In genomic region chr19:17234911-17235617, GRCh38 we compare ENCODE assay signal across 8 cellular contexts. TPM values are rescaled to one million over a fixed set of nuclear protein-coding genes. Genes with fewer than 3 reads are reported as not detected.
DNase-seq lines count a peak whose midpoint lies in the region; ATAC-seq, FAIRE-seq and TF ChIP-seq lines count a peak whose summit lies in the region.

No MANE protein-coding gene starts in this region.

- peaks cover 0 to 7% (median 1%) of the 10 kb centered on the region in 3 donors for H3K27me3 Mint-ChIP-seq in immature natural killer cell (ENCODE audit: low read depth in 3 of 3)

- TF ChIP-seq CTCF in AG04450 (IDR thresholded peaks at IDR 0.05; ENCODE audit: low read depth, low read length) (no peak), GM12878 (IDR thresholded peaks at IDR 0.05 in 2 of 3, conservative IDR thresholded peaks at IDR 0.05 in 1 of 3; ENCODE audit: control insufficient read depth in 2 of 3, extremely low read depth in 1 of 3, insufficient read depth in 1 of 3, low read depth in 3 of 3, low read length in 3 of 3) (no peak)

- H3K36me3 ChIP-seq in HUES6 (ENCODE audit: control insufficient read depth, insufficient read depth, low read length) (peaks cover 57% of the 10 kb centered on the region), GM12878 (ENCODE audit: control insufficient read depth in 2 of 2, insufficient read depth in 2 of 2, low read length in 1 of 2) (no peaks in the 10 kb centered on the region; a peak in 1 of 4 replicates)

- SMC1A ChIA-PET in GM12878 (lab: Charles Lee; ENCODE audit: uncharacterized antibody, unreplicated experiment): interaction anchor here (0.7 to 1.8 kb wide), 9 partner anchors 8 to 167 kb away, joined by 3 to 8 read pairs (median 3); partner anchors contain the start of genes BABAM1, OCEL1 and USE1

- peaks cover 10% of the 10 kb centered on the region for H3K79me2 ChIP-seq in GM12878 (ENCODE audit: control insufficient read depth, insufficient read depth, low read length)

- peak overlapping the region; percentile 98 for H3K4me2 ChIP-seq in GM12878 (ENCODE audit: control insufficient read depth, insufficient read depth)

- DNase-seq in AG04450 (ENCODE audit: low read depth, low spot score) (no peak), T-helper 1 cell (peak in 3 of 5 donors; percentile 40 to 67 (median 50)), GM12878 (ENCODE audit: low read depth, low spot score) (no peak), immature natural killer cell (peak; percentile 32 to 39 (median 35))
- peak; percentile 76 to 77 for DNase-seq in stimulated activated CD4-positive, alpha-beta T cell treated with anti-CD3 and anti-CD28 coated beads, Interleukin-2, amount 100 ng/mL, for 24 hours

- peak overlapping the region; percentile 57 to 76 (median 68) for H3K4me3 Mint-ChIP-seq in immature natural killer cell

- peaks cover 7 to 10% of the 10 kb centered on the region in 2 donors for H3K4me1 Mint-ChIP-seq in immature natural killer cell

- no peak; the same call in 1 of the 2 replicates for TF ChIP-seq POLR2A in GM12878 (IDR thresholded peaks at IDR 0.05; ENCODE audit: low read depth, low read length)

- H3K4me1 ChIP-seq in HUES6 (ENCODE audit: control insufficient read depth, insufficient read depth, low read length) (peaks cover 17% of the 10 kb centered on the region), GM12878 (ENCODE audit: control insufficient read depth, insufficient read depth, low read length) (0 out of 2 replicates have a peak, but pooled peaks cover 4% of the 10 kb centered on the region)

- peak overlapping the region; percentile 52 for H3K27ac ChIP-seq in AG04450 (ENCODE audit: low read depth, low read length)
- H3K27ac ChIP-seq in HUES6 (ENCODE audit: low read depth, low read length): peak overlapping the region; percentile 91; the same call in 1 of the 2 replicates
- peak overlapping the region; percentile 45 for H3K27ac ChIP-seq in GM12878 (ENCODE audit: control insufficient read depth, insufficient read depth)

- H3K9ac ChIP-seq in HUES6 (ENCODE audit: low read length) (peak overlapping the region; percentile 72), GM12878 (ENCODE audit: control insufficient read depth, insufficient read depth, low read length) (peak overlapping the region; percentile 77)

- WGBS in GM12878 (ENCODE audit: insufficient coverage, insufficient replicate concordance, low lambda C conversion rate, missing lambda C conversion rate): 2% methylated on average over 33 of the region's 36 CpGs

- H3K27ac Mint-ChIP-seq in immature natural killer cell: no peak overlapping the region

- in situ Hi-C loops in GM12878 (cut with MboI): no loop called here

- CTCF ChIA-PET in AG04450 (lab: Charles Lee): interaction anchor here (0.6 kb wide), 2 partner anchors 68 to 131 kb away, joined by 3 to 4 read pairs; no protein-coding TSS in a partner anchor
- CTCF ChIA-PET in GM12878 (lab: Yijun Ruan, JAX): interaction anchor here (0.6 to 3.9 kb wide), 15 partner anchors 9 to 519 kb away, joined by 3 to 24 read pairs (median 4); partner anchors contain the start of genes OCEL1, USE1 and USHBP1

- no peaks in the 10 kb centered on the region for H3K36me3 Mint-ChIP-seq in immature natural killer cell

- H3K4me3 ChIP-seq in AG04450 (ENCODE audit: low read depth, low read length): peak overlapping the region; percentile 63
- H3K4me3 ChIP-seq in HUES6 (ENCODE audit: low read depth, low read length): peak overlapping the region; percentile 94
- peak overlapping the region; percentile 89 for H3K4me3 ChIP-seq in GM12878

- POLR2A ChIA-PET in AG04450 (lab: Yijun Ruan, JAX) (interaction anchor here (0.6 to 3.1 kb wide), 6 partner anchors 8 to 45 kb away, joined by 3 to 14 read pairs (median 3); partner anchors contain the start of genes OCEL1 and USE1), GM12878 (lab: Charles Lee) (interaction anchor here (0.6 to 3.3 kb wide), 12 partner anchors 8 to 584 kb away, joined by 3 to 31 read pairs (median 4); partner anchors contain the start of genes ANKLE1, MRPL34, NR2F6 and OCEL1)

- BruUV-seq in GM12878 (replicated peaks; lab: Mats Ljungman, UMichigan): no TSS peak

- intact Hi-C loops in GM12878 (cut with micrococcal nuclease; ENCODE audit: unreplicated experiment): loop anchor here (2.0 kb wide), 1 partner anchor 160 kb away; the partner anchor contains the start of genes HAUS8 and MYO9B

- H3K9me3 ChIP-seq in AG04450 (ENCODE audit: control insufficient read depth, insufficient read depth, low read length) (no peaks in the 10 kb centered on the region; the same call in 1 of the 2 replicates), HUES6 (ENCODE audit: control insufficient read depth, insufficient read depth, low read depth, low read length) (no peaks in the 10 kb centered on the region), GM12878 (replicated peaks; ENCODE audit: control insufficient read depth, insufficient read depth, low read length) (no peaks in the 10 kb centered on the region)

- no peaks in the 10 kb centered on the region for H3K9me3 Mint-ChIP-seq in immature natural killer cell

- no peaks in the 10 kb centered on the region for H4K20me1 ChIP-seq in GM12878 (ENCODE audit: control insufficient read depth, insufficient read depth)

- RAD21 ChIA-PET in GM12878 (lab: Charles Lee; ENCODE audit: unreplicated experiment): interaction anchor here (0.5 to 3.1 kb wide), 16 partner anchors 9 to 514 kb away, joined by 3 to 21 read pairs (median 4); partner anchors contain the start of genes BABAM1, HAUS8, OCEL1 and USE1

- no peaks in the 10 kb centered on the region for H3K27me3 ChIP-seq in AG04450 (ENCODE audit: control insufficient read depth, insufficient read depth, low read length)
- no peaks in the 10 kb centered on the region for H3K27me3 ChIP-seq in HUES6 (ENCODE audit: control insufficient read depth, insufficient read depth, low read length)
- no peaks in the 10 kb centered on the region for H3K27me3 ChIP-seq in GM12878 (replicated peaks in 1 of 2; ENCODE audit: control insufficient read depth in 2 of 2, insufficient read depth in 2 of 2, low read length in 1 of 2)

- H2AFZ ChIP-seq in GM12878 (ENCODE audit: control insufficient read depth, low read depth, low read length): peak overlapping the region; percentile 90

- FAIRE-seq in GM12878 (lab: Jason Lieb, UNC): peak; percentile 66

- ATAC-seq in GM19043 (IDR thresholded peaks at IDR 0.05; ENCODE audit: low read depth, unreplicated experiment) (peak; percentile 72), GM12878 (peak; percentile 90), GM19452 (IDR thresholded peaks at IDR 0.05; ENCODE audit: unreplicated experiment) (no peak)

- no peak for TF ChIP-seq RAD21 in GM12878 (IDR thresholded peaks at IDR 0.05; ENCODE audit: insufficient read depth, low read depth, low read length)

- TF ChIP-seq EP300 in GM12878 (IDR thresholded peaks at IDR 0.05; ENCODE audit: borderline replicate concordance in 1 of 2, control insufficient read depth in 1 of 2, low read depth in 2 of 2, low read length in 2 of 2): no peak

RNA-seq across cellular contexts. Expression of gene OCEL1, which starts 9.0 kb away (rescaled TPM):
- polyA plus RNA-seq in AG04450 (2011; rRNA removed) (4.6 and 6.7 TPM in 2 replicates), GM12878 (2011; rRNA removed) (1.4 and 2.8 TPM in 2 replicates), GM12878 (2014; fragmentation: Illumina TruSeq; extraction: Trizol) (7.4 and 9.9 TPM in 2 replicates), GM12878 (2014; fragmentation: Nextera tagmentation; extraction: Ambion mirVana) (1 to 10 TPM; 3.6 to 7.8 TPM), GM12878 (2014; rRNA removed) (7.5 and 7.8 TPM in 2 replicates), GM12878 (2016; fragmentation: Nextera tagmentation; extraction: Ambion mirVana) (10 to 100 TPM; 14.4 to 18.2 TPM), immature natural killer cell (10 to 100 TPM; 31.4 to 51.3 (median 42.3) TPM)
- 3.4 and 5.0 TPM in 2 replicates for polyA minus RNA-seq in AG04450 (2011; rRNA and poly(A)+ RNA removed)
- 2.9 and 4.6 TPM in 2 replicates for total RNA-seq in GM12878 (2013; cell fraction: nucleolus; rRNA removed)
- total RNA-seq in GM12878 (2014; rRNA removed) (3.1 and 3.2 TPM in 2 replicates), GM12878 (2014; rRNA removed; fragmentation: Illumina TruSeq; extraction: Trizol) (3.2 and 3.4 TPM in 2 replicates), GM12878 (2021) (11.9 and 15.8 TPM in 2 replicates)
- polyA plus RNA-seq in GM12878 (2011; ENCODE audit: low read depth): 65.4 TPM
- polyA plus RNA-seq in GM12878 (2011; cell fraction: cytosol; rRNA removed): 5.3 and 7.2 TPM in 2 replicates
- 6.9 and 7.6 TPM in 2 replicates for polyA plus RNA-seq in GM12878 (2011; cell fraction: nucleus; rRNA removed)
- 11.7 and 15.6 TPM in 2 replicates for polyA plus RNA-seq in GM12878 (2012)
- polyA minus RNA-seq in GM12878 (2011; rRNA and poly(A)+ RNA removed): 1.8 and 3.1 TPM in 2 replicates
- 1.9 and 7.1 TPM in 2 replicates for polyA minus RNA-seq in GM12878 (2011; cell fraction: cytosol; rRNA and poly(A)+ RNA removed)
- 2.3 and 2.8 TPM in 2 replicates for polyA minus RNA-seq in GM12878 (2011; cell fraction: nucleus; rRNA and poly(A)+ RNA removed)

RNA-seq across cellular contexts. Expression of gene NR2F6, which starts 10.7 kb away (rescaled TPM):
- polyA plus RNA-seq in AG04450 (2011; rRNA removed) (16.3 and 18.9 TPM in 2 replicates), GM12878 (2011; rRNA removed) (1.7 and 3.9 TPM in 2 replicates), GM12878 (2014; fragmentation: Illumina TruSeq; extraction: Trizol) (0.48 and 1.4 TPM in 2 replicates), GM12878 (2014; fragmentation: Nextera tagmentation; extraction: Ambion mirVana) (under 1 TPM; 0.18 to 0.75 TPM), GM12878 (2014; rRNA removed) (11.3 and 14.1 TPM in 2 replicates), GM12878 (2016; fragmentation: Nextera tagmentation; extraction: Ambion mirVana) (1 to 10 TPM; 8.4 to 8.6 TPM), immature natural killer cell (1 to 10 TPM in 1 of 3 donors, under 1 TPM in 2; 0.67 to 1.4 (median 0.94) TPM)
- 8.8 and 12.6 TPM in 2 replicates for polyA minus RNA-seq in AG04450 (2011; rRNA and poly(A)+ RNA removed)
- 4.8 and 4.9 TPM in 2 replicates for total RNA-seq in GM12878 (2013; cell fraction: nucleolus; rRNA removed)
- total RNA-seq in GM12878 (2014; rRNA removed) (11.8 and 12.8 TPM in 2 replicates), GM12878 (2014; rRNA removed; fragmentation: Illumina TruSeq; extraction: Trizol) (2.3 and 2.7 TPM in 2 replicates), GM12878 (2021) (13.3 and 15.5 TPM in 2 replicates)
- 0.62 TPM for polyA plus RNA-seq in GM12878 (2011; ENCODE audit: low read depth)
- 5.8 and 10.7 TPM in 2 replicates for polyA plus RNA-seq in GM12878 (2011; cell fraction: cytosol; rRNA removed)
- 7.8 and 12.0 TPM in 2 replicates for polyA plus RNA-seq in GM12878 (2011; cell fraction: nucleus; rRNA removed)
- polyA plus RNA-seq in GM12878 (2012): 4.0 and 5.0 TPM in 2 replicates
- 2.1 and 3.1 TPM in 2 replicates for polyA minus RNA-seq in GM12878 (2011; rRNA and poly(A)+ RNA removed)
- polyA minus RNA-seq in GM12878 (2011; cell fraction: cytosol; rRNA and poly(A)+ RNA removed): 6.3 and 6.9 TPM in 2 replicates
- polyA minus RNA-seq in GM12878 (2011; cell fraction: nucleus; rRNA and poly(A)+ RNA removed): 2.2 and 4.7 TPM in 2 replicates

RNA-seq across cellular contexts. Expression of gene USE1, which starts 19.9 kb away (rescaled TPM):
- polyA plus RNA-seq in AG04450 (2011; rRNA removed): 21.1 and 25.1 TPM in 2 replicates
- 16.3 and 17.4 TPM in 2 replicates for polyA minus RNA-seq in AG04450 (2011; rRNA and poly(A)+ RNA removed)
- 12.2 and 13.0 TPM in 2 replicates for total RNA-seq in GM12878 (2013; cell fraction: nucleolus; rRNA removed)
- total RNA-seq in GM12878 (2014; rRNA removed): 10.9 and 16.7 TPM in 2 replicates
- total RNA-seq in GM12878 (2014; rRNA removed; fragmentation: Illumina TruSeq; extraction: Trizol): 11.4 and 13.6 TPM in 2 replicates
- 18.6 and 19.6 TPM in 2 replicates for total RNA-seq in GM12878 (2021)
- 25.4 TPM for polyA plus RNA-seq in GM12878 (2011; ENCODE audit: low read depth)
- polyA plus RNA-seq in GM12878 (2011; rRNA removed): 7.4 and 13.8 TPM in 2 replicates
- 16.2 and 19.0 TPM in 2 replicates for polyA plus RNA-seq in GM12878 (2011; cell fraction: cytosol; rRNA removed)
- polyA plus RNA-seq in GM12878 (2011; cell fraction: nucleus; rRNA removed): 23.2 and 23.5 TPM in 2 replicates
- polyA plus RNA-seq in GM12878 (2012): 29.7 and 29.8 TPM in 2 replicates
- polyA plus RNA-seq in GM12878 (2014; fragmentation: Illumina TruSeq; extraction: Trizol): 3.7 and 9.7 TPM in 2 replicates
- 10 to 100 TPM in 1 of 2 experiments, 1 to 10 TPM in 1; 9.7 to 15.4 TPM for polyA plus RNA-seq in GM12878 (2014; fragmentation: Nextera tagmentation; extraction: Ambion mirVana)
- 23.3 and 24.0 TPM in 2 replicates for polyA plus RNA-seq in GM12878 (2014; rRNA removed)
- 10 to 100 TPM; 18.1 to 23.7 TPM for polyA plus RNA-seq in GM12878 (2016; fragmentation: Nextera tagmentation; extraction: Ambion mirVana)
- 5.6 and 6.7 TPM in 2 replicates for polyA minus RNA-seq in GM12878 (2011; rRNA and poly(A)+ RNA removed)
- 2.4 and 5.4 TPM in 2 replicates for polyA minus RNA-seq in GM12878 (2011; cell fraction: cytosol; rRNA and poly(A)+ RNA removed)
- polyA minus RNA-seq in GM12878 (2011; cell fraction: nucleus; rRNA and poly(A)+ RNA removed): 4.0 and 6.0 TPM in 2 replicates
- polyA plus RNA-seq in immature natural killer cell: 10 to 100 TPM; 35.4 to 42.0 (median 38.8) TPM

RNA-seq across cellular contexts. Expression of gene USHBP1, which starts 29.5 kb away (rescaled TPM):
- not detected in 2 replicates for polyA plus RNA-seq in AG04450 (2011; rRNA removed)
- polyA minus RNA-seq in AG04450 (2011; rRNA and poly(A)+ RNA removed): not detected in 2 replicates
- 0.58 and 0.61 TPM in 2 replicates for total RNA-seq in GM12878 (2013; cell fraction: nucleolus; rRNA removed)
- total RNA-seq in GM12878 (2014; rRNA removed): 0.11 and 0.96 TPM in 2 replicates
- 0.09 TPM in 1 of 2 replicates, not detected in the other for total RNA-seq in GM12878 (2014; rRNA removed; fragmentation: Illumina TruSeq; extraction: Trizol)
- total RNA-seq in GM12878 (2021): 0.27 and 0.62 TPM in 2 replicates
- polyA plus RNA-seq in GM12878 (2011; ENCODE audit: low read depth): not detected
- 0.07 TPM in 1 of 2 replicates, not detected in the other for polyA plus RNA-seq in GM12878 (2011; rRNA removed)
- 0.03 and 0.18 TPM in 2 replicates for polyA plus RNA-seq in GM12878 (2011; cell fraction: cytosol; rRNA removed)
- 0.48 and 1.1 TPM in 2 replicates for polyA plus RNA-seq in GM12878 (2011; cell fraction: nucleus; rRNA removed)
- 0.09 and 0.31 TPM in 2 replicates for polyA plus RNA-seq in GM12878 (2012)
- not detected in 2 replicates for polyA plus RNA-seq in GM12878 (2014; fragmentation: Illumina TruSeq; extraction: Trizol)
- under 1 TPM in 1 of 2 experiments, not detected in 1; 0.05 TPM for polyA plus RNA-seq in GM12878 (2014; fragmentation: Nextera tagmentation; extraction: Ambion mirVana)
- 0.12 and 0.33 TPM in 2 replicates for polyA plus RNA-seq in GM12878 (2014; rRNA removed)
- under 1 TPM; 0.33 to 0.44 TPM for polyA plus RNA-seq in GM12878 (2016; fragmentation: Nextera tagmentation; extraction: Ambion mirVana)
- polyA minus RNA-seq in GM12878 (2011; rRNA and poly(A)+ RNA removed): 0.15 TPM in 1 of 2 replicates, not detected in the other
- polyA minus RNA-seq in GM12878 (2011; cell fraction: cytosol; rRNA and poly(A)+ RNA removed): not detected in 2 replicates
- polyA minus RNA-seq in GM12878 (2011; cell fraction: nucleus; rRNA and poly(A)+ RNA removed): 0.12 and 1.1 TPM in 2 replicates
- polyA plus RNA-seq in immature natural killer cell: not detected

RNA-seq across cellular contexts. Expression of gene BABAM1, which starts 32.2 kb away (rescaled TPM):
- polyA plus RNA-seq in AG04450 (2011; rRNA removed): 92.0 and 98.6 TPM in 2 replicates
- 32.7 and 41.8 TPM in 2 replicates for polyA minus RNA-seq in AG04450 (2011; rRNA and poly(A)+ RNA removed)
- total RNA-seq in GM12878 (2013; cell fraction: nucleolus; rRNA removed): 33.1 and 39.0 TPM in 2 replicates
- 104 and 108 TPM in 2 replicates for total RNA-seq in GM12878 (2014; rRNA removed)
- 74.7 and 81.9 TPM in 2 replicates for total RNA-seq in GM12878 (2014; rRNA removed; fragmentation: Illumina TruSeq; extraction: Trizol)
- 102 and 103 TPM in 2 replicates for total RNA-seq in GM12878 (2021)
- polyA plus RNA-seq in GM12878 (2011; ENCODE audit: low read depth): 54.4 TPM
- 104 and 107 TPM in 2 replicates for polyA plus RNA-seq in GM12878 (2011; rRNA removed)
- polyA plus RNA-seq in GM12878 (2011; cell fraction: cytosol; rRNA removed): 133 and 164 TPM in 2 replicates
- polyA plus RNA-seq in GM12878 (2011; cell fraction: nucleus; rRNA removed): 112 and 115 TPM in 2 replicates
- 57.5 and 64.9 TPM in 2 replicates for polyA plus RNA-seq in GM12878 (2012)
- polyA plus RNA-seq in GM12878 (2014; fragmentation: Illumina TruSeq; extraction: Trizol): 47.7 and 86.7 TPM in 2 replicates
- polyA plus RNA-seq in GM12878 (2014; fragmentation: Nextera tagmentation; extraction: Ambion mirVana): 10 to 100 TPM; 11.9 to 37.4 TPM
- 129 and 142 TPM in 2 replicates for polyA plus RNA-seq in GM12878 (2014; rRNA removed)
- polyA plus RNA-seq in GM12878 (2016; fragmentation: Nextera tagmentation; extraction: Ambion mirVana): 100 to 1,000 TPM; 153 to 154 TPM
- 34.9 and 51.9 TPM in 2 replicates for polyA minus RNA-seq in GM12878 (2011; rRNA and poly(A)+ RNA removed)
- polyA minus RNA-seq in GM12878 (2011; cell fraction: cytosol; rRNA and poly(A)+ RNA removed): 13.2 and 19.4 TPM in 2 replicates
- 10.6 and 14.1 TPM in 2 replicates for polyA minus RNA-seq in GM12878 (2011; cell fraction: nucleus; rRNA and poly(A)+ RNA removed)
- polyA plus RNA-seq in immature natural killer cell: 100 to 1,000 TPM; 135 to 218 (median 141) TPM

Comparison
In these comparisons a context has a peak if more than half of its experiments do, and no peak if none do; other contexts are left out.
1. DNase-seq: peak in T-helper 1 cell (3 of 5), immature natural killer cell (3 of 3) and stimulated activated CD4-positive, alpha-beta T cell treated with anti-CD3 and anti-CD28 coated beads, Interleukin-2, amount 100 ng/mL, for 24 hours (2 of 2); none in AG04450 (single experiment) and GM12878 (single experiment).
2. Peak in every context shown above with its lines, with median percentiles within 50 percentile points of each other: H3K27ac ChIP-seq and H3K4me3 ChIP-seq.